ENCODE assay signal across 7 cellular contexts in the genomic region with DNA sequence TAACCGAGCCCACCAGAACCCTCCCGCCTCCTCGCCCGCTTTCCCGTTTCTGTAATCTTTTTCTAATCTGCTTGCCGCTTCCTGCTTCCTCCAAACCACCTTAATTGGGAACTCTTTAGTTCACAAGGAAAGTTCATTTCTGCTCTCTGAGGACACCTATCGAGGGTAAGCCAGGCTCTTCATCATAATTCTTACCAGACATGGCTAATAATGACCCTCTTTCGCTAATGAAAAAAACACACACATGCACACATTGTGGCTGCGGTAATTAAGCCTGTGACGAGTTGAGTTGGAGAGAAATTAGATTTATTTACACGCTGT.
A peak's percentile ranks its signal among the peaks of the same experiment; 100 is the strongest.
DNase-seq lines count a peak whose midpoint lies in the region; ATAC-seq and TF ChIP-seq lines count a peak whose summit lies in the region.

No MANE protein-coding gene starts in this region.

- intact Hi-C loops in posterior cingulate gyrus (cut with DNase I), result no loop called here

- H3K4me3 ChIP-seq in iPS-18a (ENCODE audit: low read length) (peak overlapping the region; percentile 38), skeletal muscle tissue (ENCODE audit: low read length in 3 of 3) (peak overlapping the region; percentile 18 to 59 (median 49))

- peak overlapping the region; percentile 42 for H3K27ac ChIP-seq in iPS-18a (ENCODE audit: low read length)
- peak overlapping the region; percentile 32 for H3K27ac ChIP-seq in skeletal muscle tissue (ENCODE audit: low read depth, low read length)

- TF ChIP-seq CTCF in HFFc6 (IDR thresholded peaks at IDR 0.05), result peak; percentile 26; the same call in 1 of the 2 replicates

- 0 out of 2 replicates have a peak, but pooled peaks cover 6% of the 10 kb centered on the region for H3K4me1 Mint-ChIP-seq in HFFc6 (ENCODE audit: low read depth)
- peaks cover 6% of the 10 kb centered on the region for H3K4me1 Mint-ChIP-seq in activated naive CD8-positive, alpha-beta T cell treated with anti-CD3 and anti-CD28 coated beads, Interleukin-2, amount 50 U/mL, for 24 hours

- no peak overlapping the region for H3K27ac Mint-ChIP-seq in HFFc6
- no peak overlapping the region for H3K27ac Mint-ChIP-seq in activated naive CD8-positive, alpha-beta T cell treated with anti-CD3 and anti-CD28 coated beads, Interleukin-2, amount 50 U/mL, for 24 hours

- H3K9ac ChIP-seq in iPS-18a (ENCODE audit: low read length) (peak overlapping the region; percentile 58), skeletal muscle tissue (ENCODE audit: low read depth in 1 of 3, low read length in 3 of 3) (no peak overlapping the region)

- H3K9me3 ChIP-seq in iPS-18a (ENCODE audit: control insufficient read depth, low read depth, low read length), result no peaks in the 10 kb centered on the region
- no peaks in the 10 kb centered on the region for H3K9me3 ChIP-seq in skeletal muscle tissue (ENCODE audit: control insufficient read depth in 3 of 3, low read length in 3 of 3)

- H3K36me3 Mint-ChIP-seq in HFFc6 (ENCODE audit: low read depth), result no peaks in the 10 kb centered on the region
- no peaks in the 10 kb centered on the region for H3K36me3 Mint-ChIP-seq in activated naive CD8-positive, alpha-beta T cell treated with anti-CD3 and anti-CD28 coated beads, Interleukin-2, amount 50 U/mL, for 24 hours (ENCODE audit: low read depth)

- H3K36me3 ChIP-seq in iPS-18a (ENCODE audit: control insufficient read depth, low read depth, low read length), result no peaks in the 10 kb centered on the region
- no peaks in the 10 kb centered on the region for H3K36me3 ChIP-seq in skeletal muscle tissue (ENCODE audit: control insufficient read depth in 3 of 3, insufficient read depth in 3 of 3, low read length in 3 of 3)

- no peak for ATAC-seq in activated naive CD8-positive, alpha-beta T cell treated with anti-CD3 and anti-CD28 coated beads, Interleukin-2, amount 50 U/mL, for 24 hours
- ATAC-seq in HG03457 (IDR thresholded peaks at IDR 0.05; ENCODE audit: unreplicated experiment) (no peak), HG03095 (IDR thresholded peaks at IDR 0.05; ENCODE audit: unreplicated experiment) (no peak)

- H3K27me3 ChIP-seq in iPS-18a (ENCODE audit: control insufficient read depth, insufficient read depth, low read length) (no peaks in the 10 kb centered on the region), skeletal muscle tissue (ENCODE audit: control insufficient read depth in 3 of 3, insufficient read depth in 3 of 3, low read length in 3 of 3) (no peaks in the 10 kb centered on the region)

- H3K27me3 Mint-ChIP-seq in HFFc6 (ENCODE audit: insufficient read depth), result peaks cover 12% of the 10 kb centered on the region
- H3K27me3 Mint-ChIP-seq in activated naive CD8-positive, alpha-beta T cell treated with anti-CD3 and anti-CD28 coated beads, Interleukin-2, amount 50 U/mL, for 24 hours, result peaks cover 36% of the 10 kb centered on the region

- no peaks in the 10 kb centered on the region for H3K9me3 Mint-ChIP-seq in HFFc6
- H3K9me3 Mint-ChIP-seq in activated naive CD8-positive, alpha-beta T cell treated with anti-CD3 and anti-CD28 coated beads, Interleukin-2, amount 50 U/mL, for 24 hours, result no peaks in the 10 kb centered on the region

- H3K4me3 Mint-ChIP-seq in HFFc6, result no peak overlapping the region; the same call in 1 of the 2 replicates
- peak overlapping the region; percentile 19 for H3K4me3 Mint-ChIP-seq in activated naive CD8-positive, alpha-beta T cell treated with anti-CD3 and anti-CD28 coated beads, Interleukin-2, amount 50 U/mL, for 24 hours

- no peak for DNase-seq in HFFc6
- DNase-seq in activated naive CD8-positive, alpha-beta T cell treated with anti-CD3 and anti-CD28 coated beads, Interleukin-2, amount 50 U/mL, for 24 hours, result no peak
- no peak for DNase-seq in posterior cingulate gyrus

- H3K4me1 ChIP-seq in iPS-18a (ENCODE audit: control insufficient read depth, low read depth, low read length), result peaks cover 39% of the 10 kb centered on the region
- peaks cover 18 to 27% (median 24%) of the 10 kb centered on the region in 3 donors for H3K4me1 ChIP-seq in skeletal muscle tissue (ENCODE audit: control insufficient read depth in 3 of 3, insufficient read depth in 3 of 3, low read length in 3 of 3)
